6 cellular contexts compared by ENCODE assay signal in genomic region chr1:104353580-104353979, GRCh38.
"Had no signal": no experiment of that assay in that cellular context is flagged by ENCODE, and none has a peak within 500 bp of the region (broad histone marks: within the 10 kb centered on the region; RNA-seq: fewer than 3 reads in every experiment).

No MANE protein-coding gene starts in this region.

- H3K4me3 ChIP-seq: GM23338, K562 had no signal

- H3K27ac Mint-ChIP-seq: GM23338, H9 had no signal

- H3K9ac ChIP-seq: KMS-11 had no signal

- H2AFZ ChIP-seq: GM23338 had no signal

- DNase-seq: H9, HCEC 1CT, IMR-90 had no signal

- H3K4me2 ChIP-seq: GM23338, KMS-11 had no signal

- H3K4me1 Mint-ChIP-seq: GM23338, H9 had no signal

- H3K9me3 Mint-ChIP-seq: GM23338 had no signal

- H3K27ac ChIP-seq: KMS-11 had no signal

- H3K4me3 Mint-ChIP-seq: GM23338, H9 had no signal
